Comparison of ENCODE assay signal across 8 cellular contexts in genomic region chr2:218892693-218893348, GRCh38. TPM values are rescaled to one million over a fixed set of nuclear protein-coding genes. Genes with fewer than 3 reads are reported as not detected.
DNase-seq lines count a peak whose midpoint lies in the region; ATAC-seq and TF ChIP-seq lines count a peak whose summit lies in the region.

No MANE protein-coding gene starts in this region.

- peak overlapping the region; percentile 80 for H2BK12ac ChIP-seq in neuronal stem cell (ENCODE audit: low read length)

- DNase-seq in Caki2 (ENCODE audit: low read depth) (peak; percentile 82), HL-60 (ENCODE audit: low read depth in 1 of 2, low spot score in 1 of 2) (peak; percentile 79 to 84), OCI-M1 (lab: John Stamatoyannopoulos, UW) (peak; percentile 77), fibroblast of lung (ENCODE audit: low read depth in 2 of 2) (peak; percentile 26 to 55), neuronal stem cell (ENCODE audit: low spot score) (peak; percentile 65), substantia nigra (lab: John Stamatoyannopoulos, UW) (peak in 25 of 49 donors; percentile 10 to 70 (median 35))
- peak; percentile 90 for DNase-seq in activated T-cell treated with anti-CD3 and anti-CD28 coated beads, Interleukin-2, amount 50 U/mL, for 24 hours

- no peaks in the 10 kb centered on the region for H3K79me2 ChIP-seq in fibroblast of lung (ENCODE audit: control insufficient read depth, insufficient read depth, low read length)

- WGBS in neuronal stem cell (ENCODE audit: extremely low coverage in 2 of 2, insufficient read length in 2 of 2, insufficient replicate concordance in 1 of 2), 2 donors: no CpG with 5 or more reads among the region's 72 CpGs

- no peaks in the 10 kb centered on the region for H3K36me3 Mint-ChIP-seq in activated T-cell treated with anti-CD3 and anti-CD28 coated beads, Interleukin-2, amount 50 U/mL, for 24 hours (ENCODE audit: low read depth)

- H3K27ac Mint-ChIP-seq in activated T-cell treated with anti-CD3 and anti-CD28 coated beads, Interleukin-2, amount 50 U/mL, for 24 hours: peak overlapping the region; percentile 89

- H3K36me3 ChIP-seq in fibroblast of lung (ENCODE audit: control insufficient read depth, insufficient read depth, low read length): no peaks in the 10 kb centered on the region
- no peaks in the 10 kb centered on the region for H3K36me3 ChIP-seq in neuronal stem cell (replicated peaks in 1 of 2; ENCODE audit: control insufficient read depth in 2 of 2, insufficient read depth in 2 of 2, low read length in 2 of 2)

- H3K23ac ChIP-seq in neuronal stem cell (ENCODE audit: low read depth, low read length, poor library complexity): peak overlapping the region; percentile 30

- H3K27ac ChIP-seq in HL-60 (replicated peaks): no peak overlapping the region
- H3K27ac ChIP-seq in fibroblast of lung (ENCODE audit: insufficient read depth, low read length): no peak overlapping the region
- no peak overlapping the region for H3K27ac ChIP-seq in neuronal stem cell (replicated peaks; ENCODE audit: low read length)
- no peak overlapping the region for H3K27ac ChIP-seq in substantia nigra (ENCODE audit: low read depth, low read length, poor library complexity, severe bottlenecking)

- H3K4ac ChIP-seq in neuronal stem cell (ENCODE audit: low read length): no peak overlapping the region

- peak overlapping the region; percentile 40 for H4K91ac ChIP-seq in neuronal stem cell (ENCODE audit: low read depth, low read length, poor library complexity)

- H2BK120ac ChIP-seq in neuronal stem cell (ENCODE audit: low read depth, low read length): no peak overlapping the region

- H2AK5ac ChIP-seq in neuronal stem cell (ENCODE audit: low read depth, low read length): peak overlapping the region; percentile 30

- peak overlapping the region; percentile 51 for H3K4me2 ChIP-seq in fibroblast of lung (ENCODE audit: extremely low read depth, insufficient read depth, low read length)
- peak overlapping the region; percentile 93 for H3K4me2 ChIP-seq in neuronal stem cell (ENCODE audit: insufficient read depth, low read length, poor library complexity, severe bottlenecking)

- H3K4me3 Mint-ChIP-seq in activated T-cell treated with anti-CD3 and anti-CD28 coated beads, Interleukin-2, amount 50 U/mL, for 24 hours: peak overlapping the region; percentile 76

- no peaks in the 10 kb centered on the region for H3K9me3 ChIP-seq in fibroblast of lung (ENCODE audit: control insufficient read depth, insufficient read depth, low read depth, low read length)
- H3K9me3 ChIP-seq in neuronal stem cell (replicated peaks in 1 of 2; ENCODE audit: control insufficient read depth in 2 of 2, insufficient read depth in 1 of 2, low read depth in 1 of 2, low read length in 2 of 2): peaks cover 0 to 8% of the 10 kb centered on the region in 2 donors

- peaks cover 27% of the 10 kb centered on the region for H3K27me3 ChIP-seq in HL-60 (ENCODE audit: insufficient read depth, poor library complexity, severe bottlenecking)
- H3K27me3 ChIP-seq in fibroblast of lung (ENCODE audit: control insufficient read depth, insufficient read depth, low read length): peaks cover 46% of the 10 kb centered on the region
- peaks cover 41 to 96% (median 84%) of the 10 kb centered on the region in 3 experiments for H3K27me3 ChIP-seq in neuronal stem cell (ENCODE audit: control insufficient read depth in 3 of 3, insufficient read depth in 3 of 3, low read depth in 1 of 3, low read length in 3 of 3)

- no peak overlapping the region for H4K8ac ChIP-seq in neuronal stem cell (ENCODE audit: low read depth, low read length)

- H3K9me3 Mint-ChIP-seq in activated T-cell treated with anti-CD3 and anti-CD28 coated beads, Interleukin-2, amount 50 U/mL, for 24 hours: no peaks in the 10 kb centered on the region

- H2AFZ ChIP-seq in fibroblast of lung (ENCODE audit: low read length) (peak overlapping the region; percentile 51), neuronal stem cell (ENCODE audit: low read length) (peak overlapping the region; percentile 95)

- H2BK15ac ChIP-seq in neuronal stem cell (ENCODE audit: low read length): peak overlapping the region; percentile 21

- H3K18ac ChIP-seq in neuronal stem cell (ENCODE audit: low read length): peak overlapping the region; percentile 76

- peak overlapping the region; percentile 50 for H3K14ac ChIP-seq in neuronal stem cell (ENCODE audit: low read length)

- H3K4me3 ChIP-seq in HL-60 (replicated peaks; ENCODE audit: insufficient read depth, low read length) (peak overlapping the region; percentile 30), fibroblast of lung (replicated peaks in 1 of 4; ENCODE audit: control extremely low read depth in 1 of 4, insufficient read depth in 1 of 4, low read depth in 3 of 4, low read length in 4 of 4) (peak overlapping the region in 2 of 4 experiments; percentile 21 to 27), neuronal stem cell (ENCODE audit: low read length in 2 of 2) (peak overlapping the region; percentile 38 to 69)

- H3K79me1 ChIP-seq in neuronal stem cell (ENCODE audit: low read depth, low read length): no peaks in the 10 kb centered on the region

- H3K4me1 ChIP-seq in fibroblast of lung (ENCODE audit: control insufficient read depth, extremely low read depth, insufficient read depth, low read length) (no peaks in the 10 kb centered on the region), neuronal stem cell (ENCODE audit: control insufficient read depth in 2 of 2, insufficient read depth in 1 of 2, low read depth in 1 of 2, low read length in 2 of 2) (peaks cover 2 to 13% of the 10 kb centered on the region in 2 donors)

- no peaks in the 10 kb centered on the region for H4K20me1 ChIP-seq in fibroblast of lung (ENCODE audit: control insufficient read depth, extremely low read depth, insufficient read depth, low read length)

- peak; percentile 47 for ATAC-seq in GM19467 (IDR thresholded peaks at IDR 0.05; ENCODE audit: unreplicated experiment)

- peak; percentile 42 for TF ChIP-seq CTCF in HL-60 (IDR thresholded peaks at IDR 0.05; ENCODE audit: insufficient read depth, low read length)
- peak; percentile 9 to 18 for TF ChIP-seq CTCF in fibroblast of lung (conservative IDR thresholded peaks at IDR 0.05 in 1 of 2, IDR thresholded peaks at IDR 0.05 in 1 of 2; ENCODE audit: low read depth in 1 of 2, low read length in 2 of 2)

- H2BK5ac ChIP-seq in neuronal stem cell (ENCODE audit: low read length): no peak overlapping the region

- no peaks in the 10 kb centered on the region for H3K27me3 Mint-ChIP-seq in activated T-cell treated with anti-CD3 and anti-CD28 coated beads, Interleukin-2, amount 50 U/mL, for 24 hours

- H3K4me1 Mint-ChIP-seq in activated T-cell treated with anti-CD3 and anti-CD28 coated beads, Interleukin-2, amount 50 U/mL, for 24 hours (ENCODE audit: low read depth): peaks cover 52% of the 10 kb centered on the region

- in situ Hi-C loops in Caki2 (cut with HindIII; ENCODE audit: low pct_unique_long_range_greater_than_20kb, low sequenced_read_pairs): no loop called here

- H3K9ac ChIP-seq in fibroblast of lung (ENCODE audit: insufficient read depth, low read length) (no peak overlapping the region), neuronal stem cell (ENCODE audit: low read depth, low read length, poor library complexity) (peak overlapping the region; percentile 38)

RNA-seq across cellular contexts. Expression of gene WNT10A, which starts 12.2 kb away (rescaled TPM):
- total RNA-seq in Caki2 (2014; rRNA removed; shearing (Covaris generic); ENCODE audit: low replicate concordance): 4.5 and 6.5 TPM in 2 replicates
- not detected in 2 replicates for total RNA-seq in fibroblast of lung
- not detected in 2 replicates for polyA plus RNA-seq in fibroblast of lung
- not detected in 2 replicates for polyA plus RNA-seq in fibroblast of lung (2012)
- not detected in 2 replicates for polyA minus RNA-seq in fibroblast of lung (ENCODE audit: low replicate concordance)
- polyA plus RNA-seq in neuronal stem cell (2013, experiment 1 of 2): not detected
- not detected for polyA plus RNA-seq in neuronal stem cell (2013, experiment 2 of 2)

RNA-seq across cellular contexts. Expression of gene WNT6, which starts 33.2 kb away (rescaled TPM):
- total RNA-seq in Caki2 (2014; rRNA removed; shearing (Covaris generic); ENCODE audit: low replicate concordance): 1.3 and 4.4 TPM in 2 replicates
- total RNA-seq in fibroblast of lung: not detected in 2 replicates
- not detected in 2 replicates for polyA plus RNA-seq in fibroblast of lung
- polyA plus RNA-seq in fibroblast of lung (2012): not detected in 2 replicates
- polyA minus RNA-seq in fibroblast of lung (ENCODE audit: low replicate concordance): not detected in 2 replicates
- polyA plus RNA-seq in neuronal stem cell (2013, experiment 1 of 2): not detected
- polyA plus RNA-seq in neuronal stem cell (2013, experiment 2 of 2): 0.03 TPM

Comparison
In these comparisons a context has a peak if more than half of its experiments do, and no peak if none do; other contexts are left out.
1. DNase-seq: peak in every context shown above with its lines; median percentile 90 in activated T-cell treated with anti-CD3 and anti-CD28 coated beads, Interleukin-2, amount 50 U/mL, for 24 hours; 82 in Caki2; 82 in HL-60; 77 in OCI-M1; 65 in neuronal stem cell; 40 in fibroblast of lung; 35 in substantia nigra.